22 cellular contexts compared by ENCODE assay signal in genomic region chr10:13184726-13185514, GRCh38. TPM values are rescaled to one million over a fixed set of nuclear protein-coding genes. Genes with fewer than 3 reads are reported as not detected.
DNase-seq lines count a peak whose midpoint lies in the region; ATAC-seq and TF ChIP-seq lines count a peak whose summit lies in the region.
"Had no signal": no experiment of that assay in that cellular context is flagged by ENCODE, and none has a peak within 500 bp of the region (broad histone marks: within the 10 kb centered on the region; RNA-seq: fewer than 3 reads in every experiment).

No MANE protein-coding gene starts in this region.

- peak; percentile 60 for DNase-seq in DMS79 (lab: John Stamatoyannopoulos, UW)
- peak; percentile 58 for DNase-seq in NCI-H2029 treated with DMSO at 0.1 percent for 48 hours (lab: John Stamatoyannopoulos, UW)
- peak; percentile 11 to 58 (median 30) for DNase-seq in body of pancreas
- peak; percentile 36 for DNase-seq in osteoblast (ENCODE audit: insufficient read length, low spot score, missing footprints)
- no peak for DNase-seq in stimulated activated CD4-positive, alpha-beta T cell treated with anti-CD3 and anti-CD28 coated beads, Interleukin-15, amount 100 ng/mL, for 24 hours
- DNase-seq in activated CD8-positive, alpha-beta memory T cell treated with anti-CD3 and anti-CD28 coated beads, Interleukin-2, amount 50 U/mL, for 48 hours, result no peak
- DNase-seq in HuH-7.5 (ENCODE audit: low spot score), result no peak
- DNase-seq: effector CD4-positive, alpha-beta T cell; esophagus squamous epithelium; GDM1; HFFc6; mammary epithelial cell; NCI-H1417 treated with DMSO at 0.1 percent for 48 hours; NCI-H510A treated with DMSO at 0.1 percent for 48 hours; nucleus accumbens; RPMI8226; stimulated activated naive CD4-positive, alpha-beta T cell had no signal

- H3K4me3 ChIP-seq in body of pancreas (no peak overlapping the region), osteoblast (ENCODE audit: insufficient read depth, low read length) (no peak overlapping the region)
- H3K4me3 ChIP-seq: esophagus squamous epithelium, tibial nerve had no signal

- H3K4me2 ChIP-seq in osteoblast (ENCODE audit: insufficient read depth, low read length), result no peak overlapping the region

- H3K79me2 ChIP-seq in osteoblast (ENCODE audit: insufficient read depth, low read length), result no peaks in the 10 kb centered on the region

- TF ChIP-seq CTCF in body of pancreas (IDR thresholded peaks at IDR 0.05) (no peak), osteoblast (IDR thresholded peaks at IDR 0.05; ENCODE audit: extremely low read depth, low read depth, low read length) (no peak)

- H3K27ac Mint-ChIP-seq in stimulated activated memory B cell treated with anti-CD40 and anti-IgM and Interleukin-4, amounts not matched to agents 10 μg/mL and 1 μg/mL and 100 μg/mL, for 72 hours, result no peak overlapping the region
- H3K27ac Mint-ChIP-seq: activated naive CD4-positive, alpha-beta T cell treated with anti-CD3 and anti-CD28 coated beads, Interleukin-2, amount 50 U/mL, for 72 hours; HFFc6 had no signal

- H3K27me3 ChIP-seq in body of pancreas, result no peaks in the 10 kb centered on the region
- H3K27me3 ChIP-seq in osteoblast (ENCODE audit: insufficient read depth, low read length), result no peaks in the 10 kb centered on the region
- H3K27me3 ChIP-seq: esophagus squamous epithelium, tibial nerve had no signal

- no peak overlapping the region for H2AFZ ChIP-seq in osteoblast (ENCODE audit: low read length)

- H3K27ac ChIP-seq in body of pancreas (no peak overlapping the region), osteoblast (ENCODE audit: low read depth, low read length) (no peak overlapping the region)
- H3K27ac ChIP-seq: tibial nerve had no signal

- no peak for ATAC-seq in body of pancreas
- no peak for ATAC-seq in stimulated activated memory B cell treated with anti-CD40 and anti-IgM and Interleukin-4, amounts not matched to agents 10 μg/mL and 1 μg/mL and 100 μg/mL, for 72 hours
- ATAC-seq: activated naive CD4-positive, alpha-beta T cell treated with anti-CD3 and anti-CD28 coated beads, Interleukin-2, amount 50 U/mL, for 72 hours had no signal

- peaks cover 7% of the 10 kb centered on the region for H3K27me3 Mint-ChIP-seq in stimulated activated memory B cell treated with anti-CD40 and anti-IgM and Interleukin-4, amounts not matched to agents 10 μg/mL and 1 μg/mL and 100 μg/mL, for 72 hours

- H3K9me3 Mint-ChIP-seq in stimulated activated memory B cell treated with anti-CD40 and anti-IgM and Interleukin-4, amounts not matched to agents 10 μg/mL and 1 μg/mL and 100 μg/mL, for 72 hours, result no peaks in the 10 kb centered on the region
- H3K9me3 Mint-ChIP-seq: activated naive CD4-positive, alpha-beta T cell treated with anti-CD3 and anti-CD28 coated beads, Interleukin-2, amount 50 U/mL, for 72 hours; HFFc6 had no signal

- H3K36me3 ChIP-seq in body of pancreas (replicated peaks in 1 of 2; ENCODE audit: insufficient read depth in 1 of 2, low read depth in 2 of 2) (no peaks in the 10 kb centered on the region), osteoblast (ENCODE audit: insufficient read depth, low read length) (peaks cover 14% of the 10 kb centered on the region)
- H3K36me3 ChIP-seq: esophagus squamous epithelium, tibial nerve had no signal

- intact Hi-C loops in body of pancreas (cut with DNase I), result no loop called here

- no peak for TF ChIP-seq POLR2A in body of pancreas (IDR thresholded peaks at IDR 0.05)

- no peak overlapping the region for H3K4me3 Mint-ChIP-seq in stimulated activated memory B cell treated with anti-CD40 and anti-IgM and Interleukin-4, amounts not matched to agents 10 μg/mL and 1 μg/mL and 100 μg/mL, for 72 hours
- H3K4me3 Mint-ChIP-seq: HFFc6 had no signal

- peaks cover 8% of the 10 kb centered on the region for H3K4me1 Mint-ChIP-seq in stimulated activated memory B cell treated with anti-CD40 and anti-IgM and Interleukin-4, amounts not matched to agents 10 μg/mL and 1 μg/mL and 100 μg/mL, for 72 hours

- H3K4me1 ChIP-seq in body of pancreas (no peaks in the 10 kb centered on the region), osteoblast (ENCODE audit: insufficient read depth, low read length) (peaks cover 5% of the 10 kb centered on the region)
- H3K4me1 ChIP-seq: tibial nerve had no signal

- H4K20me1 ChIP-seq in osteoblast (ENCODE audit: insufficient read depth, low read length), result no peaks in the 10 kb centered on the region

- H3K36me3 Mint-ChIP-seq in stimulated activated memory B cell treated with anti-CD40 and anti-IgM and Interleukin-4, amounts not matched to agents 10 μg/mL and 1 μg/mL and 100 μg/mL, for 72 hours, result peaks cover 28% of the 10 kb centered on the region

- 63 to 65% methylated on average over 3 to 5 of the region's 5 CpGs for WGBS in body of pancreas, 2 donors

- H3K9me3 ChIP-seq in body of pancreas (no peaks in the 10 kb centered on the region), osteoblast (ENCODE audit: low read depth, low read length) (no peaks in the 10 kb centered on the region)
- H3K9me3 ChIP-seq: esophagus squamous epithelium, tibial nerve had no signal

RNA-seq across cellular contexts. Expression of gene MCM10, which starts 23.6 kb away (rescaled TPM):
- under 1 TPM in 1 of 2 donors, not detected in 1; 0.26 TPM for total RNA-seq in body of pancreas
- total RNA-seq in osteoblast, result 1.4 and 2.4 TPM in 2 replicates

RNA-seq across cellular contexts. Expression of gene UCMA, which starts 49.3 kb away (rescaled TPM):
- total RNA-seq in body of pancreas (not detected), osteoblast (not detected in 2 replicates)
- total RNA-seq: activated naive CD4-positive, alpha-beta T cell treated with anti-CD3 and anti-CD28 coated beads, Interleukin-2, amount 50 U/mL, for 72 hours; astrocyte; chondrocyte; esophagus squamous epithelium; HFFc6; mammary epithelial cell; tibial nerve had no signal

Comparison
In these comparisons a context has a peak if more than half of its experiments do, and no peak if none do; other contexts are left out.
1. DNase-seq: peak in DMS79 (single experiment), NCI-H2029 treated with DMSO at 0.1 percent for 48 hours (single experiment), body of pancreas (4 of 4) and osteoblast (single experiment); none in stimulated activated CD4-positive, alpha-beta T cell treated with anti-CD3 and anti-CD28 coated beads, Interleukin-15, amount 100 ng/mL, for 24 hours (single experiment), activated CD8-positive, alpha-beta memory T cell treated with anti-CD3 and anti-CD28 coated beads, Interleukin-2, amount 50 U/mL, for 48 hours (single experiment) and HuH-7.5 (single experiment).